In genomic region chr4:164648151-164648848, GRCh38 we compare ENCODE assay signal across 17 cellular contexts.
A peak's percentile ranks its signal among the peaks of the same experiment; 100 is the strongest.
DNase-seq lines count a peak whose midpoint lies in the region; ATAC-seq and TF ChIP-seq lines count a peak whose summit lies in the region.
"Had no signal": no experiment of that assay in that cellular context is flagged by ENCODE, and none has a peak within 500 bp of the region (broad histone marks: within the 10 kb centered on the region; RNA-seq: fewer than 3 reads in every experiment).

No MANE protein-coding gene starts in this region.

- peak; percentile 60 for ATAC-seq in activated T-helper 17 cell treated with anti-CD3 and anti-CD28 coated beads, Interleukin-2, amount 50 U/mL, for 72 hours (replicated peaks)
- ATAC-seq in foreskin keratinocyte = peak; percentile 100
- no peak for ATAC-seq in GM19395 (IDR thresholded peaks at IDR 0.05; ENCODE audit: unreplicated experiment)
- ATAC-seq: body of pancreas; GM12878; stimulated activated naive CD8-positive, alpha-beta T cell treated with anti-CD3 and anti-CD28 coated beads, Interleukin-15, amount 100 ng/mL, for 72 hours had no signal

- H3K27ac Mint-ChIP-seq in activated T-helper 17 cell treated with anti-CD3 and anti-CD28 coated beads, Interleukin-2, amount 50 U/mL, for 72 hours = no peak overlapping the region
- H3K27ac Mint-ChIP-seq: CD14-positive monocyte; stimulated activated naive CD8-positive, alpha-beta T cell treated with anti-CD3 and anti-CD28 coated beads, Interleukin-15, amount 100 ng/mL, for 72 hours had no signal

- H3K9me3 Mint-ChIP-seq in activated T-helper 17 cell treated with anti-CD3 and anti-CD28 coated beads, Interleukin-2, amount 50 U/mL, for 72 hours = peaks cover 8% of the 10 kb centered on the region

- DNase-seq in HS-5 (ENCODE audit: low read depth) (peak; percentile 80), foreskin keratinocyte (peak; percentile 90 to 95), stromal cell of bone marrow (ENCODE audit: low read depth) (peak; percentile 89), head of caudate nucleus (no peak), NOMO-1 (lab: John Stamatoyannopoulos, UW; ENCODE audit: unreplicated experiment in 2 of 2) (no peak)
- DNase-seq: activated effector memory CD4-positive, alpha-beta T cell treated with anti-CD3 and anti-CD28 coated beads, Interleukin-2, amount 50 U/mL, for 16 hours; body of pancreas; EL; foreskin melanocyte; H7; NCI-H1436; stimulated activated naive CD8-positive, alpha-beta T cell treated with anti-CD3 and anti-CD28 coated beads, Interleukin-15, amount 100 ng/mL, for 72 hours had no signal

- peaks cover 13% of the 10 kb centered on the region for H3K4me1 ChIP-seq in foreskin keratinocyte
- H3K4me1 ChIP-seq: body of pancreas, parathyroid adenoma had no signal

- intact Hi-C loops in head of caudate nucleus (cut with DNase I) = no loop called here

- no peak overlapping the region for H3K4me3 Mint-ChIP-seq in activated T-helper 17 cell treated with anti-CD3 and anti-CD28 coated beads, Interleukin-2, amount 50 U/mL, for 72 hours
- H3K4me3 Mint-ChIP-seq: CD14-positive monocyte; stimulated activated naive CD8-positive, alpha-beta T cell treated with anti-CD3 and anti-CD28 coated beads, Interleukin-15, amount 100 ng/mL, for 72 hours had no signal

- no peaks in the 10 kb centered on the region for H3K27me3 ChIP-seq in foreskin keratinocyte
- H3K27me3 ChIP-seq: body of pancreas had no signal

- no peaks in the 10 kb centered on the region for H3K4me1 Mint-ChIP-seq in activated T-helper 17 cell treated with anti-CD3 and anti-CD28 coated beads, Interleukin-2, amount 50 U/mL, for 72 hours
- H3K4me1 Mint-ChIP-seq: CD14-positive monocyte; stimulated activated naive CD8-positive, alpha-beta T cell treated with anti-CD3 and anti-CD28 coated beads, Interleukin-15, amount 100 ng/mL, for 72 hours had no signal

- no peaks in the 10 kb centered on the region for H3K36me3 Mint-ChIP-seq in activated T-helper 17 cell treated with anti-CD3 and anti-CD28 coated beads, Interleukin-2, amount 50 U/mL, for 72 hours (ENCODE audit: low read depth)
- H3K36me3 Mint-ChIP-seq: CD14-positive monocyte had no signal

- H3K27me3 Mint-ChIP-seq in activated T-helper 17 cell treated with anti-CD3 and anti-CD28 coated beads, Interleukin-2, amount 50 U/mL, for 72 hours = no peaks in the 10 kb centered on the region
- H3K27me3 Mint-ChIP-seq: stimulated activated naive CD8-positive, alpha-beta T cell treated with anti-CD3 and anti-CD28 coated beads, Interleukin-15, amount 100 ng/mL, for 72 hours had no signal

- no peak for TF ChIP-seq CTCF in foreskin keratinocyte (conservative IDR thresholded peaks at IDR 0.05)

- peak overlapping the region; percentile 11 for H3K27ac ChIP-seq in foreskin keratinocyte
- H3K27ac ChIP-seq: body of pancreas, parathyroid adenoma had no signal

Comparison
In these comparisons a context has a peak if more than half of its experiments do, and no peak if none do; other contexts are left out.
1. DNase-seq: peak in HS-5 (single experiment), foreskin keratinocyte (2 of 2) and stromal cell of bone marrow (single experiment); none in head of caudate nucleus (0 of 42) and NOMO-1 (0 of 2).